2 cellular contexts compared by ENCODE assay signal in genomic region chr5:62373382-62373781, GRCh38.
A peak's percentile ranks its signal among the peaks of the same experiment; 100 is the strongest.
TF ChIP-seq lines count a peak whose summit lies in the region.

No MANE protein-coding gene starts in this region.

TF ChIP-seq in HEK293, 187 proteins besides CTCF, POLR2A, EP300 and RAD21:
- no peak for TF ChIP-seq ZNF830 (tag by site-specific recombination; IDR thresholded peaks at IDR 0.05; ENCODE audit: low read depth)
- peak; percentile 70 for TF ChIP-seq ATF2 (tag by site-specific recombination; IDR thresholded peaks at IDR 0.05; ENCODE audit: low read depth)

TF ChIP-seq in K562, 482 proteins besides CTCF, POLR2A, EP300 and RAD21:
- TF ChIP-seq TOE1 (IDR thresholded peaks at IDR 0.05; ENCODE audit: borderline replicate concordance) (no peak), TOE1 (CRISPR knock-in tag; IDR thresholded peaks at IDR 0.05; ENCODE audit: borderline replicate concordance, low read depth) (no peak), ATF3 (IDR thresholded peaks at IDR 0.05) (peak; percentile 70), ATF3 (CRISPR knock-in tag; conservative IDR thresholded peaks at IDR 0.05) (no peak)
